In the genomic region with DNA sequence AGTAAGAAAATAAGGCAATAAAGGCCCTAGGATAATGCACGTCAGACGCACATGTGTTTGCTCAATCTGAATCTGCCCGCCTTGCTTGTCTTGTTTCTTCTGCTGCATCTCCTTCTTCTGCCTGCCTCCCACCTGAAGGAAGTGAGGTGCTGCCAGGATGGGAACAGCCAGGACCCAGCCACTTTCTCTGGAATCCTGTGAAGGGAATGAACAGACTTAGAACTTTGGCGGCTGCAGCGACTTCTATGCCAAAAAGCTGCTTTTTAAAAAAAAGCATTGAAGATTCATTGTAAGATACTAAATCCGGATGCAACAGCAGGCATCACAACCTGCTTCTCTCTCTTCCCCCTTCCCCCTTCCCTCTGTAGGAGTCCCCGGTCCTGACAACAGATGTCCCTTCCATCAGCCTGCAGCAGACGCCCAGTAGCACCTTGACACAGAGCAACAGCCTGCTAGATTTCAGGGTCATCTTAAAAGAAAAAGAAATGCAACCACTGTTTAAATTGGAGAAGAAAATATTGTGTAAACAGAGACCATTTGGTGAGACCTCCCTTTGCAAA, we compare ENCODE assay signal across 18 cellular contexts.
A peak's percentile ranks its signal among the peaks of the same experiment; 100 is the strongest.
DNase-seq lines count a peak whose midpoint lies in the region; TF ChIP-seq lines count a peak whose summit lies in the region.
"Had no signal": no experiment of that assay in that cellular context is flagged by ENCODE, and none has a peak within 500 bp of the region (broad histone marks: within the 10 kb centered on the region; RNA-seq: fewer than 3 reads in every experiment).

No MANE protein-coding gene starts in this region.

- no peaks in the 10 kb centered on the region for H3K27me3 ChIP-seq in WERI-Rb-1 (ENCODE audit: insufficient read depth, low read depth, severe bottlenecking)
- H3K27me3 ChIP-seq in esophagus muscularis mucosa = peaks cover 0 to 5% (median 0%) of the 10 kb centered on the region in 4 donors
- H3K27me3 ChIP-seq in neural progenitor cell = no peaks in the 10 kb centered on the region
- H3K27me3 ChIP-seq: MG63 had no signal

- H3K27ac ChIP-seq in WERI-Rb-1 (peak overlapping the region; percentile 69), esophagus muscularis mucosa (replicated peaks in 1 of 4) (no peak overlapping the region), neural progenitor cell (no peak overlapping the region)
- H3K27ac ChIP-seq: C4-2B had no signal

- H3K36me3 Mint-ChIP-seq in neural progenitor cell = no peaks in the 10 kb centered on the region
- H3K36me3 Mint-ChIP-seq: CD8-positive, alpha-beta memory T cell had no signal

- H3K4me1 ChIP-seq in esophagus muscularis mucosa (no peaks in the 10 kb centered on the region), neural progenitor cell (peaks cover 23% of the 10 kb centered on the region)

- H4K20me1 ChIP-seq in neural progenitor cell (ENCODE audit: low read depth) = no peaks in the 10 kb centered on the region

- H3K27me3 Mint-ChIP-seq in neural progenitor cell (ENCODE audit: insufficient read depth, low read depth) = peaks cover 6% of the 10 kb centered on the region

- H3K27ac Mint-ChIP-seq in neural progenitor cell = no peak overlapping the region
- H3K27ac Mint-ChIP-seq: CD8-positive, alpha-beta memory T cell had no signal

- WGBS in esophagus muscularis mucosa = 36% methylated on average over 8 of the region's 8 CpGs

- no peak overlapping the region for H3K4me3 Mint-ChIP-seq in neural progenitor cell
- H3K4me3 Mint-ChIP-seq: CD8-positive, alpha-beta memory T cell had no signal

- H3K36me3 ChIP-seq in WERI-Rb-1 = no peaks in the 10 kb centered on the region; the same call in 1 of the 2 replicates
- H3K36me3 ChIP-seq in esophagus muscularis mucosa = no peaks in the 10 kb centered on the region
- H3K36me3 ChIP-seq in neural progenitor cell = no peaks in the 10 kb centered on the region
- H3K36me3 ChIP-seq: MG63 had no signal

- no peaks in the 10 kb centered on the region for H3K79me2 ChIP-seq in neural progenitor cell (ENCODE audit: low read depth)

- peaks cover 25% of the 10 kb centered on the region for H3K4me1 Mint-ChIP-seq in neural progenitor cell
- H3K4me1 Mint-ChIP-seq: CD8-positive, alpha-beta memory T cell had no signal

- H2AFZ ChIP-seq in neural progenitor cell (replicated peaks) = peak overlapping the region; percentile 57

- peaks cover 6% of the 10 kb centered on the region for H3F3A ChIP-seq in neural progenitor cell (ENCODE audit: low read depth)

- H3K9me3 ChIP-seq in WERI-Rb-1 (ENCODE audit: severe bottlenecking) (no peaks in the 10 kb centered on the region), esophagus muscularis mucosa (peaks cover 0 to 5% (median 2%) of the 10 kb centered on the region in 4 donors), neural progenitor cell (ENCODE audit: low read depth) (no peaks in the 10 kb centered on the region)
- H3K9me3 ChIP-seq: MG63 had no signal

- TF ChIP-seq POLR2A in esophagus muscularis mucosa (IDR thresholded peaks at IDR 0.05; ENCODE audit: low read depth) = no peak

- H3K4me2 ChIP-seq in neural progenitor cell = peak overlapping the region; percentile 54

- peaks cover 7% of the 10 kb centered on the region for H3K9me3 Mint-ChIP-seq in neural progenitor cell

- TF ChIP-seq EP300 in esophagus muscularis mucosa (IDR thresholded peaks at IDR 0.05) = no peak

- no peak for TF ChIP-seq CTCF in WERI-Rb-1 (IDR thresholded peaks at IDR 0.05; ENCODE audit: low read depth, low read length)
- no peak for TF ChIP-seq CTCF in esophagus muscularis mucosa (IDR thresholded peaks at IDR 0.05)
- TF ChIP-seq CTCF in neural progenitor cell (IDR thresholded peaks at IDR 0.05) = no peak

- H3K4me3 ChIP-seq in WERI-Rb-1 (ENCODE audit: low read depth, low read length) (peak overlapping the region; percentile 2), esophagus muscularis mucosa (no peak overlapping the region), neural progenitor cell (no peak overlapping the region)
- H3K4me3 ChIP-seq: MG63 had no signal

- DNase-seq in WERI-Rb-1 = peak; percentile 74
- peak; percentile 34 for DNase-seq in esophagus muscularis mucosa (ENCODE audit: extremely low spot score)
- no peak for DNase-seq in neural progenitor cell (ENCODE audit: low spot score)
- DNase-seq in HCEC 1CT = no peak
- no peak for DNase-seq in SIG-M5 treated with dmso at 0.1 percent for 504 hours (lab: John Stamatoyannopoulos, UW; ENCODE audit: unreplicated experiment)
- no peak for DNase-seq in NCI-H69 (lab: John Stamatoyannopoulos, UW)
- no peak for DNase-seq in activated CD4-positive, CD25-positive, alpha-beta regulatory T cell (lab: John Stamatoyannopoulos, UW)
- DNase-seq: CD8-positive, alpha-beta memory T cell; DMS 273 treated with DMSO at 0.1 percent for 48 hours; DMS79; KBM-7; MG63; NCI-H2029; NCI-H446; NCI-H524 treated with DMSO at 0.1 percent for 48 hours; Right ventricle myocardium superior; RPMI8226 had no signal

- no peak overlapping the region for H3K9ac ChIP-seq in neural progenitor cell

- intact Hi-C loops in esophagus muscularis mucosa (cut with DNase I) = no loop called here

Comparison
In these comparisons a context has a peak if more than half of its experiments do, and no peak if none do; other contexts are left out.
1. DNase-seq: peak in WERI-Rb-1 (single experiment) and esophagus muscularis mucosa (single experiment); none in neural progenitor cell (single experiment), HCEC 1CT (single experiment), SIG-M5 treated with dmso at 0.1 percent for 504 hours (single experiment), NCI-H69 (single experiment) and activated CD4-positive, CD25-positive, alpha-beta regulatory T cell (0 of 4).